1 cellular context compared by ENCODE assay signal in the genomic region with DNA sequence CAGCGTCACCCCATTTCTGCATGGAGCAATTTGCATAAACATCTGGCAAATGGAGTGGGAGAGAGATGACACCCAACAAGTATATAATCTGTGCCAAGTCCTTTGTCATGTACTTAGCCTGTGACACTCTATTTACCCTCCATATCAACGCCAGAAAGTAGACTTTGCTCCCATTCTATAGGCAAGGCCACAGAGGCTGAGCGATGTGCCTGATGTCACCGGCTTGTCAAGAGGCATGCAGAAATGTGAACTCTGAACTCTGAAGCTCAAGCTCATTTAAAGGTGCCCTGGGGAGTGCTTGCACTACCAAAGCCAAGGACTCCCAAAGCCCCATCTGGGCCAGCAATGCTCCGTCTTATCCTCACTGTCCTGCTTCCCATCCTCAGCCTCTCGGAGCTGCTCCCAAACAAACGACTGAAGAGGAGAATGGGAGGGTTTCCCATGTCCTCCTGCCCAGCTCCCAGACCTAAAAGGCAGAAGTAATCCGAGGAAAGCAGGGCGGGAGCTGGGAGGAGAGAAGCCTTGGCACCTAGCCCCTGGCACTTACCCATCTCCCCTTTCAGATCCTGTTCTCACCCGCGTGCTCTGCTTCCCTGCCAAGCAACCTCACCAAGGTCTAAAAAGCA.
TF ChIP-seq lines count a peak whose summit lies in the region.

No MANE protein-coding gene starts in this region.

TF ChIP-seq in HepG2, 621 proteins besides CTCF, POLR2A, EP300 and RAD21 (continued from another document and continues in another):
- TF ChIP-seq, protein P1, sequence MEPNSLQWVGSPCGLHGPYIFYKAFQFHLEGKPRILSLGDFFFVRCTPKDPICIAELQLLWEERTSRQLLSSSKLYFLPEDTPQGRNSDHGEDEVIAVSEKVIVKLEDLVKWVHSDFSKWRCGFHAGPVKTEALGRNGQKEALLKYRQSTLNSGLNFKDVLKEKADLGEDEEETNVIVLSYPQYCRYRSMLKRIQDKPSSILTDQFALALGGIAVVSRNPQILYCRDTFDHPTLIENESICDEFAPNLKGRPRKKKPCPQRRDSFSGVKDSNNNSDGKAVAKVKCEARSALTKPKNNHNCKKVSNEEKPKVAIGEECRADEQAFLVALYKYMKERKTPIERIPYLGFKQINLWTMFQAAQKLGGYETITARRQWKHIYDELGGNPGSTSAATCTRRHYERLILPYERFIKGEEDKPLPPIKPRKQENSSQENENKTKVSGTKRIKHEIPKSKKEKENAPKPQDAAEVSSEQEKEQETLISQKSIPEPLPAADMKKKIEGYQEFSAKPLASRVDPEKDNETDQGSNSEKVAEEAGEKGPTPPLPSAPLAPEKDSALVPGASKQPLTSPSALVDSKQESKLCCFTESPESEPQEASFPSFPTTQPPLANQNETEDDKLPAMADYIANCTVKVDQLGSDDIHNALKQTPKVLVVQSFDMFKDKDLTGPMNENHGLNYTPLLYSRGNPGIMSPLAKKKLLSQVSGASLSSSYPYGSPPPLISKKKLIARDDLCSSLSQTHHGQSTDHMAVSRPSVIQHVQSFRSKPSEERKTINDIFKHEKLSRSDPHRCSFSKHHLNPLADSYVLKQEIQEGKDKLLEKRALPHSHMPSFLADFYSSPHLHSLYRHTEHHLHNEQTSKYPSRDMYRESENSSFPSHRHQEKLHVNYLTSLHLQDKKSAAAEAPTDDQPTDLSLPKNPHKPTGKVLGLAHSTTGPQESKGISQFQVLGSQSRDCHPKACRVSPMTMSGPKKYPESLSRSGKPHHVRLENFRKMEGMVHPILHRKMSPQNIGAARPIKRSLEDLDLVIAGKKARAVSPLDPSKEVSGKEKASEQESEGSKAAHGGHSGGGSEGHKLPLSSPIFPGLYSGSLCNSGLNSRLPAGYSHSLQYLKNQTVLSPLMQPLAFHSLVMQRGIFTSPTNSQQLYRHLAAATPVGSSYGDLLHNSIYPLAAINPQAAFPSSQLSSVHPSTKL (CRISPR knock-in tag; IDR thresholded peaks at IDR 0.05) = peak; percentile 92
- TF ChIP-seq EED (CRISPR knock-in tag; IDR thresholded peaks at IDR 0.05) (no peak), MED13 (CRISPR knock-in tag; IDR thresholded peaks at IDR 0.05) (no peak), ZBTB42 (CRISPR knock-in tag; IDR thresholded peaks at IDR 0.05) (no peak), ARNT2 (CRISPR knock-in tag; IDR thresholded peaks at IDR 0.05; ENCODE audit: low read depth) (no peak), NBN (conservative IDR thresholded peaks at IDR 0.05) (no peak), THYN1 (CRISPR knock-in tag; IDR thresholded peaks at IDR 0.05; ENCODE audit: borderline replicate concordance, low read depth) (no peak), KLF15 (CRISPR knock-in tag; IDR thresholded peaks at IDR 0.05; ENCODE audit: borderline replicate concordance) (no peak), MAFF (IDR thresholded peaks at IDR 0.05; ENCODE audit: low read depth, low read length) (0 out of 2 replicates have a peak, but pooled peaks have one; percentile 20), NR2F1 (CRISPR knock-in tag; IDR thresholded peaks at IDR 0.05) (peak; percentile 66 to 70; a peak in 3 of 4 replicates), ZNF468 (CRISPR knock-in tag; IDR thresholded peaks at IDR 0.05) (no peak), ZFAT (CRISPR knock-in tag; conservative IDR thresholded peaks at IDR 0.05) (no peak), MXD4 (CRISPR knock-in tag; IDR thresholded peaks at IDR 0.05) (no peak; the same call in 1 of the 2 replicates), CENPT (CRISPR knock-in tag; IDR thresholded peaks at IDR 0.05; ENCODE audit: low read depth) (no peak), MLLT10 (CRISPR knock-in tag; IDR thresholded peaks at IDR 0.05) (no peak), TOE1 (CRISPR knock-in tag; IDR thresholded peaks at IDR 0.05) (no peak), ARID2 (CRISPR knock-in tag; IDR thresholded peaks at IDR 0.05; ENCODE audit: borderline replicate concordance) (peak; percentile 93), FOXO1 (CRISPR knock-in tag; IDR thresholded peaks at IDR 0.05) (peak; percentile 87), ERF (CRISPR knock-in tag; IDR thresholded peaks at IDR 0.05) (peak; percentile 91), HIVEP1 (CRISPR knock-in tag; IDR thresholded peaks at IDR 0.05) (no peak), MBD4 (IDR thresholded peaks at IDR 0.05; ENCODE audit: borderline replicate concordance, low read length) (no peak), TCF12 (IDR thresholded peaks at IDR 0.05) (no peak), TCF12 (CRISPR knock-in tag; IDR thresholded peaks at IDR 0.05) (no peak; the same call in 1 of the 2 replicates), ZNF577 (CRISPR knock-in tag; IDR thresholded peaks at IDR 0.05; ENCODE audit: borderline replicate concordance, low read depth) (no peak)
- TF ChIP-seq, protein P2, sequence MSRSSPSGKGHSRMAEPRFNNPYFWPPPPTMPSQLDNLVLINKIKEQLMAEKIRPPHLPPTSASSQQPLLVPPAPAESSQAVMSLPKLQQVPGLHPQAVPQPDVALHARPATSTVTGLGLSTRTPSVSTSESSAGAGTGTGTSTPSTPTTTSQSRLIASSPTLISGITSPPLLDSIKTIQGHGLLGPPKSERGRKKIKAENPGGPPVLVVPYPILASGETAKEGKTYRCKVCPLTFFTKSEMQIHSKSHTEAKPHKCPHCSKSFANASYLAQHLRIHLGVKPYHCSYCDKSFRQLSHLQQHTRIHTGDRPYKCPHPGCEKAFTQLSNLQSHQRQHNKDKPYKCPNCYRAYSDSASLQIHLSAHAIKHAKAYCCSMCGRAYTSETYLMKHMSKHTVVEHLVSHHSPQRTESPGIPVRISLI (CRISPR knock-in tag; IDR thresholded peaks at IDR 0.05; ENCODE audit: borderline replicate concordance) = peak; percentile 91
- TF ChIP-seq, protein P3, sequence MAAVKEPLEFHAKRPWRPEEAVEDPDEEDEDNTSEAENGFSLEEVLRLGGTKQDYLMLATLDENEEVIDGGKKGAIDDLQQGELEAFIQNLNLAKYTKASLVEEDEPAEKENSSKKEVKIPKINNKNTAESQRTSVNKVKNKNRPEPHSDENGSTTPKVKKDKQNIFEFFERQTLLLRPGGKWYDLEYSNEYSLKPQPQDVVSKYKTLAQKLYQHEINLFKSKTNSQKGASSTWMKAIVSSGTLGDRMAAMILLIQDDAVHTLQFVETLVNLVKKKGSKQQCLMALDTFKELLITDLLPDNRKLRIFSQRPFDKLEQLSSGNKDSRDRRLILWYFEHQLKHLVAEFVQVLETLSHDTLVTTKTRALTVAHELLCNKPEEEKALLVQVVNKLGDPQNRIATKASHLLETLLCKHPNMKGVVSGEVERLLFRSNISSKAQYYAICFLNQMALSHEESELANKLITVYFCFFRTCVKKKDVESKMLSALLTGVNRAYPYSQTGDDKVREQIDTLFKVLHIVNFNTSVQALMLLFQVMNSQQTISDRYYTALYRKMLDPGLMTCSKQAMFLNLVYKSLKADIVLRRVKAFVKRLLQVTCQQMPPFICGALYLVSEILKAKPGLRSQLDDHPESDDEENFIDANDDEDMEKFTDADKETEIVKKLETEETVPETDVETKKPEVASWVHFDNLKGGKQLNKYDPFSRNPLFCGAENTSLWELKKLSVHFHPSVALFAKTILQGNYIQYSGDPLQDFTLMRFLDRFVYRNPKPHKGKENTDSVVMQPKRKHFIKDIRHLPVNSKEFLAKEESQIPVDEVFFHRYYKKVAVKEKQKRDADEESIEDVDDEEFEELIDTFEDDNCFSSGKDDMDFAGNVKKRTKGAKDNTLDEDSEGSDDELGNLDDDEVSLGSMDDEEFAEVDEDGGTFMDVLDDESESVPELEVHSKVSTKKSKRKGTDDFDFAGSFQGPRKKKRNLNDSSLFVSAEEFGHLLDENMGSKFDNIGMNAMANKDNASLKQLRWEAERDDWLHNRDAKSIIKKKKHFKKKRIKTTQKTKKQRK (IDR thresholded peaks at IDR 0.05; ENCODE audit: low read length) = no peak
- TF ChIP-seq, protein P4, sequence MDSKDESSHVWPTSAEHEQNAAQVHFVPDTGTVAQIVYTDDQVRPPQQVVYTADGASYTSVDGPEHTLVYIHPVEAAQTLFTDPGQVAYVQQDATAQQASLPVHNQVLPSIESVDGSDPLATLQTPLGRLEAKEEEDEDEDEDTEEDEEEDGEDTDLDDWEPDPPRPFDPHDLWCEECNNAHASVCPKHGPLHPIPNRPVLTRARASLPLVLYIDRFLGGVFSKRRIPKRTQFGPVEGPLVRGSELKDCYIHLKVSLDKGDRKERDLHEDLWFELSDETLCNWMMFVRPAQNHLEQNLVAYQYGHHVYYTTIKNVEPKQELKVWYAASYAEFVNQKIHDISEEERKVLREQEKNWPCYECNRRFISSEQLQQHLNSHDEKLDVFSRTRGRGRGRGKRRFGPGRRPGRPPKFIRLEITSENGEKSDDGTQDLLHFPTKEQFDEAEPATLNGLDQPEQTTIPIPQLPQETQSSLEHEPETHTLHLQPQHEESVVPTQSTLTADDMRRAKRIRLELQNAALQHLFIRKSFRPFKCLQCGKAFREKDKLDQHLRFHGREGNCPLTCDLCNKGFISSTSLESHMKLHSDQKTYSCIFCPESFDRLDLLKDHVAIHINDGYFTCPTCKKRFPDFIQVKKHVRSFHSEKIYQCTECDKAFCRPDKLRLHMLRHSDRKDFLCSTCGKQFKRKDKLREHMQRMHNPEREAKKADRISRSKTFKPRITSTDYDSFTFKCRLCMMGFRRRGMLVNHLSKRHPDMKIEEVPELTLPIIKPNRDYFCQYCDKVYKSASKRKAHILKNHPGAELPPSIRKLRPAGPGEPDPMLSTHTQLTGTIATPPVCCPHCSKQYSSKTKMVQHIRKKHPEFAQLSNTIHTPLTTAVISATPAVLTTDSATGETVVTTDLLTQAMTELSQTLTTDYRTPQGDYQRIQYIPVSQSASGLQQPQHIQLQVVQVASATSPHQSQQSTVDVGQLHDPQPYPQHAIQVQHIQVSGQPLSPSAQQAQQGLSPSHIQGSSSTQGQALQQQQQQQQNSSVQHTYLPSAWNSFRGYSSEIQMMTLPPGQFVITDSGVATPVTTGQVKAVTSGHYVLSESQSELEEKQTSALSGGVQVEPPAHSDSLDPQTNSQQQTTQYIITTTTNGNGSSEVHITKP (CRISPR knock-in tag; IDR thresholded peaks at IDR 0.05; ENCODE audit: low read depth) = peak; percentile 59; the same call in 1 of the 2 replicates
- TF ChIP-seq, protein P5, sequence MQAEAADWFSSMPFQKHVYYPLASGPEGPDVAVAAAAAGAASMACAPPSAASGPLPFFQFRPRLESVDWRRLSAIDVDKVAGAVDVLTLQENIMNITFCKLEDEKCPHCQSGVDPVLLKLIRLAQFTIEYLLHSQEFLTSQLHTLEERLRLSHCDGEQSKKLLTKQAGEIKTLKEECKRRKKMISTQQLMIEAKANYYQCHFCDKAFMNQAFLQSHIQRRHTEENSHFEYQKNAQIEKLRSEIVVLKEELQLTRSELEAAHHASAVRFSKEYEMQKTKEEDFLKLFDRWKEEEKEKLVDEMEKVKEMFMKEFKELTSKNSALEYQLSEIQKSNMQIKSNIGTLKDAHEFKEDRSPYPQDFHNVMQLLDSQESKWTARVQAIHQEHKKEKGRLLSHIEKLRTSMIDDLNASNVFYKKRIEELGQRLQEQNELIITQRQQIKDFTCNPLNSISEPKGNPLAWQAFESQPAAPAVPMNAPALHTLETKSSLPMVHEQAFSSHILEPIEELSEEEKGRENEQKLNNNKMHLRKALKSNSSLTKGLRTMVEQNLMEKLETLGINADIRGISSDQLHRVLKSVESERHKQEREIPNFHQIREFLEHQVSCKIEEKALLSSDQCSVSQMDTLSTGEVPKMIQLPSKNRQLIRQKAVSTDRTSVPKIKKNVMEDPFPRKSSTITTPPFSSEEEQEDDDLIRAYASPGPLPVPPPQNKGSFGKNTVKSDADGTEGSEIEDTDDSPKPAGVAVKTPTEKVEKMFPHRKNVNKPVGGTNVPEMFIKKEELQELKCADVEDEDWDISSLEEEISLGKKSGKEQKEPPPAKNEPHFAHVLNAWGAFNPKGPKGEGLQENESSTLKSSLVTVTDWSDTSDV (CRISPR knock-in tag; IDR thresholded peaks at IDR 0.05) = no peak
- TF ChIP-seq, protein P6, sequence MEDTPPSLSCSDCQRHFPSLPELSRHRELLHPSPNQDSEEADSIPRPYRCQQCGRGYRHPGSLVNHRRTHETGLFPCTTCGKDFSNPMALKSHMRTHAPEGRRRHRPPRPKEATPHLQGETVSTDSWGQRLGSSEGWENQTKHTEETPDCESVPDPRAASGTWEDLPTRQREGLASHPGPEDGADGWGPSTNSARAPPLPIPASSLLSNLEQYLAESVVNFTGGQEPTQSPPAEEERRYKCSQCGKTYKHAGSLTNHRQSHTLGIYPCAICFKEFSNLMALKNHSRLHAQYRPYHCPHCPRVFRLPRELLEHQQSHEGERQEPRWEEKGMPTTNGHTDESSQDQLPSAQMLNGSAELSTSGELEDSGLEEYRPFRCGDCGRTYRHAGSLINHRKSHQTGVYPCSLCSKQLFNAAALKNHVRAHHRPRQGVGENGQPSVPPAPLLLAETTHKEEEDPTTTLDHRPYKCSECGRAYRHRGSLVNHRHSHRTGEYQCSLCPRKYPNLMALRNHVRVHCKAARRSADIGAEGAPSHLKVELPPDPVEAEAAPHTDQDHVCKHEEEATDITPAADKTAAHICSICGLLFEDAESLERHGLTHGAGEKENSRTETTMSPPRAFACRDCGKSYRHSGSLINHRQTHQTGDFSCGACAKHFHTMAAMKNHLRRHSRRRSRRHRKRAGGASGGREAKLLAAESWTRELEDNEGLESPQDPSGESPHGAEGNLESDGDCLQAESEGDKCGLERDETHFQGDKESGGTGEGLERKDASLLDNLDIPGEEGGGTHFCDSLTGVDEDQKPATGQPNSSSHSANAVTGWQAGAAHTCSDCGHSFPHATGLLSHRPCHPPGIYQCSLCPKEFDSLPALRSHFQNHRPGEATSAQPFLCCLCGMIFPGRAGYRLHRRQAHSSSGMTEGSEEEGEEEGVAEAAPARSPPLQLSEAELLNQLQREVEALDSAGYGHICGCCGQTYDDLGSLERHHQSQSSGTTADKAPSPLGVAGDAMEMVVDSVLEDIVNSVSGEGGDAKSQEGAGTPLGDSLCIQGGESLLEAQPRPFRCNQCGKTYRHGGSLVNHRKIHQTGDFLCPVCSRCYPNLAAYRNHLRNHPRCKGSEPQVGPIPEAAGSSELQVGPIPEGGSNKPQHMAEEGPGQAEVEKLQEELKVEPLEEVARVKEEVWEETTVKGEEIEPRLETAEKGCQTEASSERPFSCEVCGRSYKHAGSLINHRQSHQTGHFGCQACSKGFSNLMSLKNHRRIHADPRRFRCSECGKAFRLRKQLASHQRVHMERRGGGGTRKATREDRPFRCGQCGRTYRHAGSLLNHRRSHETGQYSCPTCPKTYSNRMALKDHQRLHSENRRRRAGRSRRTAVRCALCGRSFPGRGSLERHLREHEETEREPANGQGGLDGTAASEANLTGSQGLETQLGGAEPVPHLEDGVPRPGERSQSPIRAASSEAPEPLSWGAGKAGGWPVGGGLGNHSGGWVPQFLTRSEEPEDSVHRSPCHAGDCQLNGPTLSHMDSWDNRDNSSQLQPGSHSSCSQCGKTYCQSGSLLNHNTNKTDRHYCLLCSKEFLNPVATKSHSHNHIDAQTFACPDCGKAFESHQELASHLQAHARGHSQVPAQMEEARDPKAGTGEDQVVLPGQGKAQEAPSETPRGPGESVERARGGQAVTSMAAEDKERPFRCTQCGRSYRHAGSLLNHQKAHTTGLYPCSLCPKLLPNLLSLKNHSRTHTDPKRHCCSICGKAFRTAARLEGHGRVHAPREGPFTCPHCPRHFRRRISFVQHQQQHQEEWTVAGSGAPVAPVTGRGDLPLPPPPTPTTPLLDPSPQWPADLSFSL (CRISPR knock-in tag; IDR thresholded peaks at IDR 0.05) = no peak; the same call in 1 of the 2 replicates
